In the genomic region with DNA sequence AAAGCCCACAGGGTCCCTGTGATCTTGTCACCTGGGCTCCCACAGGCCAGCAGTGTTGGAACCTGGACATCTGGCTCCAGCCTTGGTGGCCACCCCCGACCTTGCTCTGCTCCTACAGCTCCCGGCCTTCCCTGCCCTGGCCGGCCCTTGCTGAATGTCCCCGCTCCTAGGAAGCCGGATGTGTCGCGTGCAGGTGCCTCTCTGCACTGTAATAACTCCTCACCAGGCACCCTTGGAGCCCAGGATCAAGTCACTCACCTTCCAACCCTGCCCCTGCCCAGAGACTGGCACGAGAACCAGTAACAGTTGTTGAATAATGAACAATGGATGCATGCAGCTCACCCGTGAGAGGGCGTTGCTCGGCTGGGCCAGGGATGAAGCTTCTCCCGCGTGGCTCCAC, we compare ENCODE assay signal across 1 cellular context.
TF ChIP-seq lines count a peak whose summit lies in the region.

No MANE protein-coding gene starts in this region.

TF ChIP-seq in H1, 55 proteins besides CTCF, POLR2A, EP300 and RAD21 (continued from another document):
- TF ChIP-seq HDAC6 (IDR thresholded peaks at IDR 0.05; ENCODE audit: low read depth, low read length) = no peak
TF ChIP-seq in H1: peak in this region for 0.
